ENCODE assay signal across 9 cellular contexts in the genomic region with DNA sequence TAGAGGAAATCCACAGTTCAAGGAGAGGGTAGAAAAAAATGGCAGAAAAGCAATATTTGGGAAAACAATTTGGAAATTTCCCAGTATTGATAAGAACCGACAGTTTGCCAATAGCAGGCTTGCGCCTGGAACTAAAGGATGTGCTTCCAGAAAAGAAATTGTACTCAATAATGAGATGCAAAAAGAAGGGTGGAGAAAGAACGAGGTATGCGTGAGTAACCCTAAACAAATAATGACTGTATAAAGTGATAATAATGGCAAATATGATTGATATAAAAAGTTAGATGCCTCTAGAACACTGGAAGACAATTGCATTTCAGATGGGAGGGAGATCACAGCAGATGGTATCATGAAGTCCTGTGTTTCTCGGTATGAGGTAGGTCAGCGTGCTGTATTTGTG.
"Had no signal": no experiment of that assay in that cellular context is flagged by ENCODE, and none has a peak within 500 bp of the region (broad histone marks: within the 10 kb centered on the region; RNA-seq: fewer than 3 reads in every experiment).

No MANE protein-coding gene starts in this region.

- H3K4me3 ChIP-seq: GM23248, HAP-1 had no signal

- H3K4me1 ChIP-seq: HAP-1 had no signal

- ATAC-seq: HCT116, HepG2 had no signal

- DNase-seq: GM23248, GOT3, H7, HFFc6, KBM-7 had no signal

- H3K27ac ChIP-seq: GM23248, HL-60 had no signal

- H3K36me3 ChIP-seq: HAP-1 had no signal

- H2AFZ ChIP-seq: GM23248 had no signal

- H3K9ac ChIP-seq: GM23248 had no signal
